In the genomic region with DNA sequence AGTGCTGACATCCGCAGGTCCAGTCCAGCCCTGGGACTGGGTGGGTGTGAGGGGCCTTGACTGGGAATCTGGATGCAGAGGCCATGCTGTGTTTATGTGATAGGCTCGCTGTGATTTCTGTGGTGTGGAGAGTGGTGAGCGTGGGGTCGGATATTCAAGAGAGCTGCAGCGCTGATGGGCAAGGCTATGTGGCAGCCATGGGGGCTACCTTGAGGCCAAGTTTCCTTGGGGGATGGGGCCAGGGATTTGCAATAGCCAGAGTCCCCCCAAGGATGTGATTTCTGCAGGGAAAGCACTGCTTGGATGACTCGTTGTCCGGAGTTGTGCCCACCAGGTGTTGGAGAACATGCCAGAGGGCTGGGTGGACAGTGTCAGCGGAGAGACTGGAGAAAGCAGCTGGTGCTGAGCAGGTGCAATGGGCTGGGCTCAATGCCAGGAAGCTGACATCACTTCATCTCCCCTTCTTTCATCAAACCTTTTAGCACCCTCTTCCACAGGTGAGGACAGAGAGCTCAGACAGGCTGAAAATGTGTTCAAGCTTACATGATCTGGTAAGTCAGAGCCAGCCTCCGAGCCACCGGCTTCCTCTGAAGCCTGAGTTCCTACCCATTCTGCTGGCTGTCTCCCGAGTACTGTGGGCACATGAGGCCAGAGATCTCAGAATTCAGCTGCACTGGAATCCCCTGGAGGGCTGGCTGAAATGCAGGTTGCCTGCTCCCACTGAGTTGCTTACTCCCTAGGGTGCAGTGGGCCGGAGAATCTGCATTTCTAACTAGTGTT, we compare ENCODE assay signal across 12 cellular contexts.
DNase-seq lines count a peak whose midpoint lies in the region; ATAC-seq and TF ChIP-seq lines count a peak whose summit lies in the region.
"Had no signal": no experiment of that assay in that cellular context is flagged by ENCODE, and none has a peak within 500 bp of the region (broad histone marks: within the 10 kb centered on the region; RNA-seq: fewer than 3 reads in every experiment).

No MANE protein-coding gene starts in this region.

- H2BK120ac ChIP-seq in neuronal stem cell (ENCODE audit: low read depth, low read length), result no peak overlapping the region

- no CpG with 5 or more reads among the region's 12 CpGs for WGBS in neuronal stem cell (ENCODE audit: extremely low coverage in 2 of 2, insufficient read length in 2 of 2, insufficient replicate concordance in 1 of 2), 2 donors

- no peak for TF ChIP-seq CTCF in progenitor cell of endocrine pancreas (IDR thresholded peaks at IDR 0.05; ENCODE audit: unreplicated experiment)

- no peaks in the 10 kb centered on the region for H3K27me3 ChIP-seq in neuronal stem cell (ENCODE audit: control insufficient read depth in 3 of 3, insufficient read depth in 3 of 3, low read depth in 1 of 3, low read length in 3 of 3)

- no peak overlapping the region for H3K4me3 ChIP-seq in neuronal stem cell (ENCODE audit: low read length in 2 of 2)

- no peak overlapping the region for H4K91ac ChIP-seq in neuronal stem cell (ENCODE audit: low read depth, low read length, poor library complexity)

- ATAC-seq in HG03135 (IDR thresholded peaks at IDR 0.05; ENCODE audit: unreplicated experiment) (no peak), GM21737 (IDR thresholded peaks at IDR 0.05; ENCODE audit: unreplicated experiment) (no peak)
- ATAC-seq: right cardiac atrium, Right ventricle myocardium inferior had no signal

- no peaks in the 10 kb centered on the region for H3K9me3 Mint-ChIP-seq in progenitor cell of endocrine pancreas (ENCODE audit: low read depth)

- H3K27ac ChIP-seq in neuronal stem cell (replicated peaks; ENCODE audit: low read length), result no peak overlapping the region

- H3K9ac ChIP-seq in neuronal stem cell (ENCODE audit: low read depth, low read length, poor library complexity), result no peak overlapping the region

- no peak overlapping the region for H4K8ac ChIP-seq in neuronal stem cell (ENCODE audit: low read depth, low read length)

- no peaks in the 10 kb centered on the region for H3K79me1 ChIP-seq in neuronal stem cell (ENCODE audit: low read depth, low read length)

- H3K4ac ChIP-seq in neuronal stem cell (ENCODE audit: low read length), result no peak overlapping the region

- H3K4me1 Mint-ChIP-seq in progenitor cell of endocrine pancreas (ENCODE audit: low read depth), result peaks cover 61% of the 10 kb centered on the region

- peak overlapping the region; percentile 78 for H3K18ac ChIP-seq in neuronal stem cell (ENCODE audit: low read length)

- no peak overlapping the region for H3K23ac ChIP-seq in neuronal stem cell (ENCODE audit: low read depth, low read length, poor library complexity)

- peaks cover 1 to 24% of the 10 kb centered on the region in 2 donors for H3K4me1 ChIP-seq in neuronal stem cell (ENCODE audit: control insufficient read depth in 2 of 2, insufficient read depth in 1 of 2, low read depth in 1 of 2, low read length in 2 of 2)

- H3K27ac Mint-ChIP-seq in progenitor cell of endocrine pancreas, result no peak overlapping the region

- no peak overlapping the region for H2BK12ac ChIP-seq in neuronal stem cell (ENCODE audit: low read length)

- DNase-seq in DMS79 treated with DMSO at 0.1 percent for 48 hours (lab: John Stamatoyannopoulos, UW), result peak; percentile 90
- peak; percentile 72 to 89 for DNase-seq in NCI-H2081 (lab: John Stamatoyannopoulos, UW)
- peak; percentile 96 for DNase-seq in RPMI8226
- DNase-seq in neuronal stem cell (ENCODE audit: low spot score), result no peak
- no peak for DNase-seq in inferior parietal cortex (ENCODE audit: extremely low spot score)
- no peak for DNase-seq in progenitor cell of endocrine pancreas (ENCODE audit: low spot score, unreplicated experiment)
- DNase-seq: amniotic stem cell, MV-4-11, right cardiac atrium had no signal

- H2AFZ ChIP-seq in neuronal stem cell (ENCODE audit: low read length), result no peak overlapping the region

- no peak overlapping the region for H3K4me2 ChIP-seq in neuronal stem cell (ENCODE audit: insufficient read depth, low read length, poor library complexity, severe bottlenecking)

- peak overlapping the region; percentile 53 for H2AK5ac ChIP-seq in neuronal stem cell (ENCODE audit: low read depth, low read length)

- H3K9me3 ChIP-seq in neuronal stem cell (replicated peaks in 1 of 2; ENCODE audit: control insufficient read depth in 2 of 2, insufficient read depth in 1 of 2, low read depth in 1 of 2, low read length in 2 of 2), result no peaks in the 10 kb centered on the region

- no peaks in the 10 kb centered on the region for H3K36me3 ChIP-seq in neuronal stem cell (replicated peaks in 1 of 2; ENCODE audit: control insufficient read depth in 2 of 2, insufficient read depth in 2 of 2, low read length in 2 of 2)

- no peak overlapping the region for H2BK15ac ChIP-seq in neuronal stem cell (ENCODE audit: low read length)

- H2BK5ac ChIP-seq in neuronal stem cell (ENCODE audit: low read length), result peak overlapping the region; percentile 66

- no peaks in the 10 kb centered on the region for H3K27me3 Mint-ChIP-seq in progenitor cell of endocrine pancreas

- H3K14ac ChIP-seq in neuronal stem cell (ENCODE audit: low read length), result no peak overlapping the region

- no peaks in the 10 kb centered on the region for H3K36me3 Mint-ChIP-seq in progenitor cell of endocrine pancreas (ENCODE audit: insufficient read depth)

- no peak overlapping the region for H3K4me3 Mint-ChIP-seq in progenitor cell of endocrine pancreas (ENCODE audit: low read depth)

Comparison
In these comparisons a context has a peak if more than half of its experiments do, and no peak if none do; other contexts are left out.
1. DNase-seq: peak in DMS79 treated with DMSO at 0.1 percent for 48 hours (single experiment), NCI-H2081 (2 of 2) and RPMI8226 (single experiment); none in neuronal stem cell (single experiment), inferior parietal cortex (single experiment) and progenitor cell of endocrine pancreas (single experiment).